ENCODE assay signal across 1 cellular context in genomic region chr17:5111402-5112204, GRCh38.
A peak's percentile ranks its signal among the peaks of the same experiment; 100 is the strongest.
TF ChIP-seq lines count a peak whose summit lies in the region.

Gene ZNF232, minus strand, starts transcription at chr17:5111878. Its CDS starts 56 bp downstream, at chr17:5111822.

TF ChIP-seq in GM12878, 131 proteins besides CTCF, POLR2A, EP300 and RAD21 (continued from another document):
- TF ChIP-seq ZBTB33 (IDR thresholded peaks at IDR 0.05) = no peak
- TF ChIP-seq BACH1 (IDR thresholded peaks at IDR 0.05; ENCODE audit: borderline replicate concordance) = peak; percentile 56; the same call in 1 of the 2 replicates
- TF ChIP-seq CREM (IDR thresholded peaks at IDR 0.05; ENCODE audit: low read depth) = peak; percentile 47; the same call in 1 of the 2 replicates
- no peak for TF ChIP-seq ZZZ3 (IDR thresholded peaks at IDR 0.05; ENCODE audit: control insufficient read depth, insufficient read length, low read depth)
- peak; percentile 94 for TF ChIP-seq MXI1 (IDR thresholded peaks at IDR 0.05; ENCODE audit: low read depth, low read length)
TF ChIP-seq in GM12878: peak in this region for 49.
